Comparison of ENCODE assay signal across 8 cellular contexts in the genomic region with DNA sequence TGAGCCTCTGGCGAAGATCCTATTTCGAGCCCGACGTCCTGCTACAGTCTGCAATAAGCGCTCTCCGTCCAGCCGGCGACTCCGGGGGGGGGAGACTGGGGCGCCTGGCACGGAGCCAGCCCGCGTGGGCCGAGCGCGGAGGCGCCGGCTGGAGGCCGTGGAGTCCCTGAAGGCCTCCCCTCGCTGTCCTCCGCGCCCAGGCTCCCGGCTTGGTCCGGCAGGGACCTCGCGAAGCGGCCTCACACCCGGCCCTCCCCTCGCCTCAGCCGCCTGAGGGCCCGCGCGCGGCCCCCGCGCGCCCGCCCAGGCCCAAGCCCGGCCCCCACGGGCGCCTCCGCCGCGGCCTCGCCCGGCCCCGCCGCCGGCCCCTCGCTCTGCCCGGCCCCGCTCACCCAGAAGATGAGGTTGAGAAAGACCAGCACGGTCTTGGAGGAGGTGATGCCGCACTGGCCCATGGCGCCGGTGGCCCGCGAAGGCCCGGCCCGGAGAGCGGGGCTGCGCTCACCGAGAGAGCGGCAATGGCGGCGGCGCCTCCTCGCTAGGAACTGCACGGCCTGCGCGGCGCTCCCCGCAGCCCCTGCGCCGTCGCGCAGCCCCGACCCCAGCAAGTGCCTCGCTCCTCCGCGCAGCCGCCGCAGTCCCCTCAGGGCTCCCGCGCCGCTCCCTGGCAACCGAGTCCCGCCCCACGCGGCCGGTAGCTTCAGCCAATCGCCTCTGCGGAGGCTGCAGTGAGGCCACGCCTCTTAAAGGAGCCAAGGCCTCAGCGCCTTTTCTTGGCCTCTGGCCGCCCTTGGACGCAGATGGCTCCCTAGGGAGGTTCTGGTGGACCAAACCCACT. TPM values are rescaled to one million over a fixed set of nuclear protein-coding genes. Genes with fewer than 3 reads are reported as not detected.
A peak's percentile ranks its signal among the peaks of the same experiment; 100 is the strongest.
DNase-seq lines count a peak whose midpoint lies in the region; ATAC-seq, FAIRE-seq and TF ChIP-seq lines count a peak whose summit lies in the region.

A gene (minus strand): TSS at position 610 of the 838 bp plus-strand sequence. CDS start 155 bp downstream, at position 455.

- TF ChIP-seq CTCF in HepG2 (CRISPR knock-in tag; IDR thresholded peaks at IDR 0.05), result no peak

- H2AFZ ChIP-seq in HepG2 (ENCODE audit: low read length), result peak within 1 kb of the TSS; percentile 86

- no CpG with 5 or more reads among the region's 97 CpGs for WGBS in HepG2 (ENCODE audit: low lambda C conversion rate)

- peak within 1 kb of the TSS; percentile 78 for H3K4me2 ChIP-seq in HepG2 (ENCODE audit: low read depth, low read length)

- TF ChIP-seq RAD21 in HepG2 (CRISPR knock-in tag; IDR thresholded peaks at IDR 0.05), result 0 out of 2 replicates have a peak, but pooled peaks have one; percentile 14

- H3K9me3 ChIP-seq in CD4-positive, CD25-positive, alpha-beta regulatory T cell (ENCODE audit: control insufficient read depth in 2 of 2, low read length in 2 of 2), result no peaks in the 10 kb centered on the region
- no peaks in the 10 kb centered on the region for H3K9me3 ChIP-seq in HepG2 (ENCODE audit: low read length)

- DNase-seq in CD4-positive, CD25-positive, alpha-beta regulatory T cell, result peak; percentile 89 to 91 (median 91)
- DNase-seq in NCI-H82 (lab: John Stamatoyannopoulos, UW), result peak; percentile 98
- peak; percentile 92 to 94 for DNase-seq in activated CD4-positive, alpha-beta T cell treated with anti-CD3 and anti-CD28 coated beads, Interleukin-2, amount 50 U/mL, for 48 hours
- DNase-seq in dermis blood vessel endothelial cell, result peak; percentile 96
- DNase-seq in HepG2 (ENCODE audit: low spot score), result peak; percentile 83
- DNase-seq in stimulated activated CD4-positive, alpha-beta T cell treated with anti-CD3 and anti-CD28 coated beads, Interleukin-2, amount 100 ng/mL, for 48 hours, result peak; percentile 86 to 90

- no peaks in the 10 kb centered on the region for H3K36me3 Mint-ChIP-seq in CD4-positive, CD25-positive, alpha-beta regulatory T cell

- intact Hi-C loops in HepG2 (cut with micrococcal nuclease; ENCODE audit: unreplicated experiment), result no loop called here

- H3K4me1 ChIP-seq in CD4-positive, CD25-positive, alpha-beta regulatory T cell (ENCODE audit: control insufficient read depth, insufficient read depth, low read length, poor library complexity, severe bottlenecking), result peaks cover 14% of the 10 kb centered on the region
- peaks cover 42% of the 10 kb centered on the region for H3K4me1 ChIP-seq in HepG2 (ENCODE audit: insufficient read depth, low read length)

- in situ Hi-C loops in HepG2 (cut with HindIII; ENCODE audit: extremely low pct_ligation_motif_present, low pct_unique_long_range_greater_than_20kb), result no loop called here

- peak; percentile 98 for ATAC-seq in CD4-positive, CD25-positive, alpha-beta regulatory T cell (ENCODE audit: low read depth in 2 of 2)
- ATAC-seq in GM19452 (IDR thresholded peaks at IDR 0.05; ENCODE audit: unreplicated experiment), result peak; percentile 92
- peak; percentile 57 for ATAC-seq in HG03575 (IDR thresholded peaks at IDR 0.05; ENCODE audit: extremely low read depth, insufficient number of reproducible peaks, low FRiP score, unreplicated experiment)
- peak; percentile 98 for ATAC-seq in HepG2

- peaks cover 11% of the 10 kb centered on the region for H4K20me1 ChIP-seq in HepG2 (ENCODE audit: insufficient read depth, low read length)

- peak within 1 kb of the TSS; percentile 7 for H3K27ac ChIP-seq in CD4-positive, CD25-positive, alpha-beta regulatory T cell (ENCODE audit: insufficient read depth, low read length, poor library complexity, severe bottlenecking)
- H3K27ac ChIP-seq in HepG2 (ENCODE audit: extremely low read length, insufficient read depth, low read length), result peak within 1 kb of the TSS; percentile 59

- peak within 1 kb of the TSS; percentile 65 to 92 (median 83) for H3K27ac Mint-ChIP-seq in CD4-positive, CD25-positive, alpha-beta regulatory T cell

- no peaks in the 10 kb centered on the region for H3K27me3 ChIP-seq in CD4-positive, CD25-positive, alpha-beta regulatory T cell (ENCODE audit: control insufficient read depth, insufficient read depth, low read length)
- H3K27me3 ChIP-seq in HepG2 (ENCODE audit: control insufficient read depth in 1 of 2, insufficient read depth in 2 of 2, low read length in 2 of 2), result peaks cover 0 to 23% of the 10 kb centered on the region in 2 experiments; a peak in 3 of 5 replicates

- CTCF ChIA-PET in HepG2 (lab: Yijun Ruan, JAX; ENCODE audit: low intra/inter-chr PET ratio, low total read pairs), result no interaction called here

- peak within 1 kb of the TSS; percentile 86 to 94 (median 90) for H3K4me3 Mint-ChIP-seq in CD4-positive, CD25-positive, alpha-beta regulatory T cell

- peaks cover 15% of the 10 kb centered on the region for H3K27me3 Mint-ChIP-seq in CD4-positive, CD25-positive, alpha-beta regulatory T cell

- no TSS peak for BruUV-seq in HepG2 (replicated peaks; lab: Mats Ljungman, UMichigan)

- H3K9ac ChIP-seq in HepG2 (ENCODE audit: insufficient read depth, low read depth, low read length), result peak within 1 kb of the TSS; percentile 82

- no peaks in the 10 kb centered on the region for H3K36me3 ChIP-seq in CD4-positive, CD25-positive, alpha-beta regulatory T cell (ENCODE audit: control insufficient read depth, insufficient read depth, low read length)
- H3K36me3 ChIP-seq in HepG2 (replicated peaks in 1 of 2; ENCODE audit: control insufficient read depth in 1 of 2, insufficient read depth in 2 of 2, low read length in 2 of 2), result no peaks in the 10 kb centered on the region; a peak in 1 of 5 replicates

- POLR2A ChIA-PET in HepG2 (lab: Yijun Ruan, JAX), result interaction anchor here (0.6 to 1.1 kb wide), 7 partner anchors 11 to 139 kb away, joined by 3 to 7 read pairs (median 4); a partner anchor contains a TSS

- peak; percentile 40 for FAIRE-seq in HepG2 (lab: Jason Lieb, UNC)

- H3K4me3 ChIP-seq in CD4-positive, CD25-positive, alpha-beta regulatory T cell (ENCODE audit: low read depth, low read length), result peak within 1 kb of the TSS; percentile 66
- peak within 1 kb of the TSS; percentile 60 to 82 (median 74) for H3K4me3 ChIP-seq in HepG2 (replicated peaks in 1 of 3; ENCODE audit: insufficient read depth in 1 of 3, low read depth in 2 of 3, low read length in 3 of 3)

- peak; percentile 84 to 90 for TF ChIP-seq POLR2A in HepG2 (IDR thresholded peaks at IDR 0.05; ENCODE audit: insufficient read depth in 1 of 2, low read depth in 2 of 2, low read length in 2 of 2)

- peaks cover 0 to 21% (median 18%) of the 10 kb centered on the region in 4 donors for H3K4me1 Mint-ChIP-seq in CD4-positive, CD25-positive, alpha-beta regulatory T cell

- peaks cover 0 to 2% (median 0%) of the 10 kb centered on the region in 7 donors for H3K9me3 Mint-ChIP-seq in CD4-positive, CD25-positive, alpha-beta regulatory T cell

- H3K79me2 ChIP-seq in HepG2 (ENCODE audit: insufficient read depth, low read length), result peaks cover 39% of the 10 kb centered on the region

- TF ChIP-seq EP300 in HepG2 (IDR thresholded peaks at IDR 0.05; ENCODE audit: low read depth in 2 of 2, low read length in 2 of 2), result no peak
- TF ChIP-seq EP300 in HepG2 (CRISPR knock-in tag; IDR thresholded peaks at IDR 0.05; ENCODE audit: borderline replicate concordance), result no peak

RNA-seq across cellular contexts. Expression of the gene that starts here (rescaled TPM):
- total RNA-seq in CD4-positive, CD25-positive, alpha-beta regulatory T cell, result 5.4 TPM
- 10 to 100 TPM; 19.2 to 31.0 (median 27.2) TPM for polyA plus RNA-seq in CD4-positive, CD25-positive, alpha-beta regulatory T cell
- total RNA-seq in dermis blood vessel endothelial cell (242 and 265 TPM in 2 replicates), HepG2 (2016; rRNA removed; fragmentation: Illumina TruSeq; extraction: Trizol) (102 and 170 TPM in 2 replicates)
- total RNA-seq in HepG2 (2016; cell fraction: cytosol; rRNA removed; fragmentation: Illumina TruSeq; extraction: Trizol; ENCODE audit: low read depth), result 51.2 and 62.4 TPM in 2 replicates
- 108 and 171 TPM in 2 replicates for total RNA-seq in HepG2 (2016; cell fraction: insoluble cytoplasmic fraction; rRNA removed; fragmentation: Illumina TruSeq; extraction: Trizol)
- total RNA-seq in HepG2 (2016; cell fraction: membrane; rRNA removed; fragmentation: Illumina TruSeq; extraction: Trizol), result 109 and 138 TPM in 2 replicates
- total RNA-seq in HepG2 (2016; cell fraction: nucleus; rRNA removed; fragmentation: Illumina TruSeq; extraction: Trizol), result 128 and 152 TPM in 2 replicates
- polyA plus RNA-seq in HepG2 (2011; rRNA removed), result 155 and 167 TPM in 2 replicates
- 231 and 297 TPM in 2 replicates for polyA plus RNA-seq in HepG2 (2011; cell fraction: cytosol; rRNA removed)
- 56.3 and 77.8 TPM in 2 replicates for polyA plus RNA-seq in HepG2 (2011; cell fraction: nucleus; rRNA removed)
- polyA plus RNA-seq in HepG2 (2012), result 134 and 159 TPM in 2 replicates
- polyA plus RNA-seq in HepG2 (2016; cell fraction: cytosol; fragmentation: Illumina TruSeq; extraction: Trizol; ENCODE audit: low read depth), result 52.0 and 77.5 TPM in 2 replicates
- polyA plus RNA-seq in HepG2 (2016; cell fraction: insoluble cytoplasmic fraction; fragmentation: Illumina TruSeq; extraction: Trizol; ENCODE audit: low read depth), result 105 and 130 TPM in 2 replicates
- polyA plus RNA-seq in HepG2 (2016; cell fraction: membrane; fragmentation: Illumina TruSeq; extraction: Trizol; ENCODE audit: low read depth), result 93.2 and 115 TPM in 2 replicates
- polyA plus RNA-seq in HepG2 (2016; cell fraction: nucleus; fragmentation: Illumina TruSeq; extraction: Trizol; ENCODE audit: insufficient read depth, low read depth), result 217 and 229 TPM in 2 replicates
- 238 and 277 TPM in 2 replicates for polyA minus RNA-seq in HepG2 (2011; rRNA and poly(A)+ RNA removed; ENCODE audit: low replicate concordance)
- polyA minus RNA-seq in HepG2 (2011; cell fraction: cytosol; rRNA and poly(A)+ RNA removed), result 83.9 and 119 TPM in 2 replicates
- polyA minus RNA-seq in HepG2 (2011; cell fraction: nucleus; rRNA and poly(A)+ RNA removed), result 38.1 and 56.6 TPM in 2 replicates

Comparison
In these comparisons a context has a peak if more than half of its experiments do, and no peak if none do; other contexts are left out.
1. Peak in every context shown above with its lines: DNase-seq, ATAC-seq, H3K4me3 ChIP-seq and H3K27ac ChIP-seq.